In the genomic region with DNA sequence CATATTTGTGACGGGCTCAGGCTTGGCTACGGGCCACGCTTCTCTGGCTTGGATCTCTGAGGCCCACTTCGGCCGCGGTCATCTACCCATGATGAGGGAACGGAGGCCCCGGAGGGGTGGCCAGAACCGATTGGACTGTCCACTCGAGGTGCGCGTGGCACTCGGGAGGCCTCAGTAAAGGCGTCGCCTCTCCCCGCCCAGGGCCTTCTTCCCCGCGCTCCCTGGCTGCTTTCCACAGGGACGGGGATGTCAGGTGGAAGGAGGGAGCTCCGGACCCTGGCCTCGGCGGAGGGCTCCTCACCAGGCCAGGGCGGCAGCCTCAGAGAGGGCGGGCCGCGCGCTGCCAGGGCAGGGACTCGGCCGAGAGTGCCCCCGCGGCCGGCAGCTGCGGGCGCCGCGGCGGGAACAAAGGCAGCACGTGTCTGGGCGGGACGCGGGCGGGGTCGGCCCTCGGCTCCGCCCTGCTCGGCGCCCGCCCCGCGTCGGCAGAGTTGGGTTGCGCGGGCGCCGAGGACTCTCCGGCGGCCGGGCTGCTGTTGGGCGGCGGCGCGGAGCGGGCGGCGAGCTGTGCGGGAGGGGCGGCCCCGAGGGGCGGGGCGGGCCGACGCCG, we compare ENCODE assay signal across 1 cellular context.
TF ChIP-seq lines count a peak whose summit lies in the region.

No MANE protein-coding gene starts in this region.

TF ChIP-seq in K562, 482 proteins besides CTCF, POLR2A, EP300 and RAD21 (continued from another document and continues in another):
- TF ChIP-seq, protein P1, sequence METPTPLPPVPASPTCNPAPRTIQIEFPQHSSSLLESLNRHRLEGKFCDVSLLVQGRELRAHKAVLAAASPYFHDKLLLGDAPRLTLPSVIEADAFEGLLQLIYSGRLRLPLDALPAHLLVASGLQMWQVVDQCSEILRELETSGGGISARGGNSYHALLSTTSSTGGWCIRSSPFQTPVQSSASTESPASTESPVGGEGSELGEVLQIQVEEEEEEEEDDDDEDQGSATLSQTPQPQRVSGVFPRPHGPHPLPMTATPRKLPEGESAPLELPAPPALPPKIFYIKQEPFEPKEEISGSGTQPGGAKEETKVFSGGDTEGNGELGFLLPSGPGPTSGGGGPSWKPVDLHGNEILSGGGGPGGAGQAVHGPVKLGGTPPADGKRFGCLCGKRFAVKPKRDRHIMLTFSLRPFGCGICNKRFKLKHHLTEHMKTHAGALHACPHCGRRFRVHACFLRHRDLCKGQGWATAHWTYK (CRISPR knock-in tag; IDR thresholded peaks at IDR 0.05), result no peak
- TF ChIP-seq FIP1L1 (IDR thresholded peaks at IDR 0.05; ENCODE audit: low read depth, low read length, poor library complexity, severe bottlenecking) (peak; percentile 63), CXXC5 (CRISPR knock-in tag; IDR thresholded peaks at IDR 0.05) (peak; percentile 78; the same call in 1 of the 2 replicates), ZNF436 (CRISPR knock-in tag; IDR thresholded peaks at IDR 0.05) (no peak), POLR2AphosphoS5 (IDR thresholded peaks at IDR 0.05; ENCODE audit: control insufficient read depth, insufficient read depth, low read depth, low read length) (0 out of 2 replicates have a peak, but pooled peaks have one; percentile 26), ZNF507 (tag; conservative IDR thresholded peaks at IDR 0.05) (no peak), E2F3 (CRISPR knock-in tag; IDR thresholded peaks at IDR 0.05) (peak; percentile 67; the same call in 1 of the 2 replicates), BHLHE40 (IDR thresholded peaks at IDR 0.05; ENCODE audit: low read length) (peak; percentile 95), YY1 (IDR thresholded peaks at IDR 0.05; ENCODE audit: borderline replicate concordance in 1 of 3, control insufficient read depth in 1 of 3, extremely low read depth in 1 of 3, insufficient read depth in 3 of 3, insufficient read length in 1 of 3, insufficient replicate concordance in 2 of 3, low read depth in 1 of 3, low read length in 2 of 3) (peak in 1 of 3 experiments; percentile 46), RBFOX2 (IDR thresholded peaks at IDR 0.05; ENCODE audit: low read depth, low read length) (peak; percentile 81), PHF8 (IDR thresholded peaks at IDR 0.05; ENCODE audit: borderline replicate concordance, low read length) (peak; percentile 43; the same call in 1 of the 2 replicates), NR3C1 (CRISPR knock-in tag; IDR thresholded peaks at IDR 0.05) (0 out of 2 replicates have a peak, but pooled peaks have one; percentile 30), CREB1 (IDR thresholded peaks at IDR 0.05) (0 out of 2 replicates have a peak, but pooled peaks have one; percentile 10), CREB1 (CRISPR knock-in tag; IDR thresholded peaks at IDR 0.05) (0 out of 2 replicates have a peak, but pooled peaks have one; percentile 24), NR2F6 (CRISPR knock-in tag; IDR thresholded peaks at IDR 0.05) (no peak), TCF7 (IDR thresholded peaks at IDR 0.05; ENCODE audit: borderline replicate concordance) (peak; percentile 74), BRD4 (IDR thresholded peaks at IDR 0.05) (no peak), RBM17 (IDR thresholded peaks at IDR 0.05; ENCODE audit: borderline replicate concordance, low read depth, low read length) (no peak), SRF (CRISPR knock-in tag; IDR thresholded peaks at IDR 0.05) (no peak), POLR2G (IDR thresholded peaks at IDR 0.05; ENCODE audit: low read depth, low read length) (peak; percentile 85), GTF2F1 (IDR thresholded peaks at IDR 0.05; ENCODE audit: low read depth, low read length) (0 out of 2 replicates have a peak, but pooled peaks have one; percentile 35), KLF1 (tag; IDR thresholded peaks at IDR 0.05) (0 out of 2 replicates have a peak, but pooled peaks have one; percentile 10), SOX6 (IDR thresholded peaks at IDR 0.05) (peak; percentile 77), SRSF3 (IDR thresholded peaks at IDR 0.05; ENCODE audit: insufficient read depth, low read length) (no peak), NFIC (IDR thresholded peaks at IDR 0.05) (peak; percentile 69), ZNF184 (CRISPR knock-in tag; IDR thresholded peaks at IDR 0.05) (no peak), TBP (optimal IDR thresholded peaks at IDR 0.05; ENCODE audit: low read depth, low read length) (peak; percentile 34), SIN3A (IDR thresholded peaks at IDR 0.05; ENCODE audit: borderline replicate concordance in 2 of 2, control insufficient read depth in 1 of 2, low read depth in 2 of 2, low read length in 2 of 2) (peak in 1 of 2 experiments; percentile 19; a peak in 1 of 4 replicates), CBX1 (IDR thresholded peaks at IDR 0.05; ENCODE audit: low read depth) (peak; percentile 73; the same call in 1 of the 2 replicates), MYC (IDR thresholded peaks at IDR 0.05; ENCODE audit: low read depth, low read length) (peak; percentile 86), MYC (CRISPR knock-in tag; IDR thresholded peaks at IDR 0.05; ENCODE audit: borderline replicate concordance, low read depth) (no peak), RB1 (IDR thresholded peaks at IDR 0.05; ENCODE audit: low read depth) (peak; percentile 82; the same call in 1 of the 2 replicates), KAT7 (CRISPR knock-in tag; IDR thresholded peaks at IDR 0.05; ENCODE audit: borderline replicate concordance) (no peak), IFI16 (CRISPR knock-in tag; IDR thresholded peaks at IDR 0.05) (no peak), U2AF1 (optimal IDR thresholded peaks at IDR 0.05; ENCODE audit: low read depth, low read length) (peak; percentile 25), GATA2 (CRISPR knock-in tag; IDR thresholded peaks at IDR 0.05) (no peak), CCNT2 (IDR thresholded peaks at IDR 0.05; ENCODE audit: borderline replicate concordance, extremely low read depth, insufficient read length, low read depth, low read length) (peak; percentile 14)
- TF ChIP-seq, protein P2, sequence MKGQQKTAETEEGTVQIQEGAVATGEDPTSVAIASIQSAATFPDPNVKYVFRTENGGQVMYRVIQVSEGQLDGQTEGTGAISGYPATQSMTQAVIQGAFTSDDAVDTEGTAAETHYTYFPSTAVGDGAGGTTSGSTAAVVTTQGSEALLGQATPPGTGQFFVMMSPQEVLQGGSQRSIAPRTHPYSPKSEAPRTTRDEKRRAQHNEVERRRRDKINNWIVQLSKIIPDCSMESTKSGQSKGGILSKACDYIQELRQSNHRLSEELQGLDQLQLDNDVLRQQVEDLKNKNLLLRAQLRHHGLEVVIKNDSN (CRISPR knock-in tag; IDR thresholded peaks at IDR 0.05), result peak; percentile 44; the same call in 1 of the 2 replicates
- TF ChIP-seq, protein P3, sequence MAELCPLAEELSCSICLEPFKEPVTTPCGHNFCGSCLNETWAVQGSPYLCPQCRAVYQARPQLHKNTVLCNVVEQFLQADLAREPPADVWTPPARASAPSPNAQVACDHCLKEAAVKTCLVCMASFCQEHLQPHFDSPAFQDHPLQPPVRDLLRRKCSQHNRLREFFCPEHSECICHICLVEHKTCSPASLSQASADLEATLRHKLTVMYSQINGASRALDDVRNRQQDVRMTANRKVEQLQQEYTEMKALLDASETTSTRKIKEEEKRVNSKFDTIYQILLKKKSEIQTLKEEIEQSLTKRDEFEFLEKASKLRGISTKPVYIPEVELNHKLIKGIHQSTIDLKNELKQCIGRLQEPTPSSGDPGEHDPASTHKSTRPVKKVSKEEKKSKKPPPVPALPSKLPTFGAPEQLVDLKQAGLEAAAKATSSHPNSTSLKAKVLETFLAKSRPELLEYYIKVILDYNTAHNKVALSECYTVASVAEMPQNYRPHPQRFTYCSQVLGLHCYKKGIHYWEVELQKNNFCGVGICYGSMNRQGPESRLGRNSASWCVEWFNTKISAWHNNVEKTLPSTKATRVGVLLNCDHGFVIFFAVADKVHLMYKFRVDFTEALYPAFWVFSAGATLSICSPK (IDR thresholded peaks at IDR 0.05; ENCODE audit: borderline replicate concordance), result no peak
- TF ChIP-seq, protein P4, sequence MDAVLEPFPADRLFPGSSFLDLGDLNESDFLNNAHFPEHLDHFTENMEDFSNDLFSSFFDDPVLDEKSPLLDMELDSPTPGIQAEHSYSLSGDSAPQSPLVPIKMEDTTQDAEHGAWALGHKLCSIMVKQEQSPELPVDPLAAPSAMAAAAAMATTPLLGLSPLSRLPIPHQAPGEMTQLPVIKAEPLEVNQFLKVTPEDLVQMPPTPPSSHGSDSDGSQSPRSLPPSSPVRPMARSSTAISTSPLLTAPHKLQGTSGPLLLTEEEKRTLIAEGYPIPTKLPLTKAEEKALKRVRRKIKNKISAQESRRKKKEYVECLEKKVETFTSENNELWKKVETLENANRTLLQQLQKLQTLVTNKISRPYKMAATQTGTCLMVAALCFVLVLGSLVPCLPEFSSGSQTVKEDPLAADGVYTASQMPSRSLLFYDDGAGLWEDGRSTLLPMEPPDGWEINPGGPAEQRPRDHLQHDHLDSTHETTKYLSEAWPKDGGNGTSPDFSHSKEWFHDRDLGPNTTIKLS (IDR thresholded peaks at IDR 0.05; ENCODE audit: borderline replicate concordance, low read depth), result peak; percentile 54; the same call in 1 of the 2 replicates
- TF ChIP-seq, protein P5, sequence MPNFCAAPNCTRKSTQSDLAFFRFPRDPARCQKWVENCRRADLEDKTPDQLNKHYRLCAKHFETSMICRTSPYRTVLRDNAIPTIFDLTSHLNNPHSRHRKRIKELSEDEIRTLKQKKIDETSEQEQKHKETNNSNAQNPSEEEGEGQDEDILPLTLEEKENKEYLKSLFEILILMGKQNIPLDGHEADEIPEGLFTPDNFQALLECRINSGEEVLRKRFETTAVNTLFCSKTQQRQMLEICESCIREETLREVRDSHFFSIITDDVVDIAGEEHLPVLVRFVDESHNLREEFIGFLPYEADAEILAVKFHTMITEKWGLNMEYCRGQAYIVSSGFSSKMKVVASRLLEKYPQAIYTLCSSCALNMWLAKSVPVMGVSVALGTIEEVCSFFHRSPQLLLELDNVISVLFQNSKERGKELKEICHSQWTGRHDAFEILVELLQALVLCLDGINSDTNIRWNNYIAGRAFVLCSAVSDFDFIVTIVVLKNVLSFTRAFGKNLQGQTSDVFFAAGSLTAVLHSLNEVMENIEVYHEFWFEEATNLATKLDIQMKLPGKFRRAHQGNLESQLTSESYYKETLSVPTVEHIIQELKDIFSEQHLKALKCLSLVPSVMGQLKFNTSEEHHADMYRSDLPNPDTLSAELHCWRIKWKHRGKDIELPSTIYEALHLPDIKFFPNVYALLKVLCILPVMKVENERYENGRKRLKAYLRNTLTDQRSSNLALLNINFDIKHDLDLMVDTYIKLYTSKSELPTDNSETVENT (CRISPR knock-in tag; IDR thresholded peaks at IDR 0.05), result peak; percentile 57; the same call in 1 of the 2 replicates
- TF ChIP-seq, protein P6, sequence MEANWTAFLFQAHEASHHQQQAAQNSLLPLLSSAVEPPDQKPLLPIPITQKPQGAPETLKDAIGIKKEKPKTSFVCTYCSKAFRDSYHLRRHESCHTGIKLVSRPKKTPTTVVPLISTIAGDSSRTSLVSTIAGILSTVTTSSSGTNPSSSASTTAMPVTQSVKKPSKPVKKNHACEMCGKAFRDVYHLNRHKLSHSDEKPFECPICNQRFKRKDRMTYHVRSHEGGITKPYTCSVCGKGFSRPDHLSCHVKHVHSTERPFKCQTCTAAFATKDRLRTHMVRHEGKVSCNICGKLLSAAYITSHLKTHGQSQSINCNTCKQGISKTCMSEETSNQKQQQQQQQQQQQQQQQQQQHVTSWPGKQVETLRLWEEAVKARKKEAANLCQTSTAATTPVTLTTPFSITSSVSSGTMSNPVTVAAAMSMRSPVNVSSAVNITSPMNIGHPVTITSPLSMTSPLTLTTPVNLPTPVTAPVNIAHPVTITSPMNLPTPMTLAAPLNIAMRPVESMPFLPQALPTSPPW (CRISPR knock-in tag; IDR thresholded peaks at IDR 0.05), result peak; percentile 72; the same call in 1 of the 2 replicates
- TF ChIP-seq, protein P7, sequence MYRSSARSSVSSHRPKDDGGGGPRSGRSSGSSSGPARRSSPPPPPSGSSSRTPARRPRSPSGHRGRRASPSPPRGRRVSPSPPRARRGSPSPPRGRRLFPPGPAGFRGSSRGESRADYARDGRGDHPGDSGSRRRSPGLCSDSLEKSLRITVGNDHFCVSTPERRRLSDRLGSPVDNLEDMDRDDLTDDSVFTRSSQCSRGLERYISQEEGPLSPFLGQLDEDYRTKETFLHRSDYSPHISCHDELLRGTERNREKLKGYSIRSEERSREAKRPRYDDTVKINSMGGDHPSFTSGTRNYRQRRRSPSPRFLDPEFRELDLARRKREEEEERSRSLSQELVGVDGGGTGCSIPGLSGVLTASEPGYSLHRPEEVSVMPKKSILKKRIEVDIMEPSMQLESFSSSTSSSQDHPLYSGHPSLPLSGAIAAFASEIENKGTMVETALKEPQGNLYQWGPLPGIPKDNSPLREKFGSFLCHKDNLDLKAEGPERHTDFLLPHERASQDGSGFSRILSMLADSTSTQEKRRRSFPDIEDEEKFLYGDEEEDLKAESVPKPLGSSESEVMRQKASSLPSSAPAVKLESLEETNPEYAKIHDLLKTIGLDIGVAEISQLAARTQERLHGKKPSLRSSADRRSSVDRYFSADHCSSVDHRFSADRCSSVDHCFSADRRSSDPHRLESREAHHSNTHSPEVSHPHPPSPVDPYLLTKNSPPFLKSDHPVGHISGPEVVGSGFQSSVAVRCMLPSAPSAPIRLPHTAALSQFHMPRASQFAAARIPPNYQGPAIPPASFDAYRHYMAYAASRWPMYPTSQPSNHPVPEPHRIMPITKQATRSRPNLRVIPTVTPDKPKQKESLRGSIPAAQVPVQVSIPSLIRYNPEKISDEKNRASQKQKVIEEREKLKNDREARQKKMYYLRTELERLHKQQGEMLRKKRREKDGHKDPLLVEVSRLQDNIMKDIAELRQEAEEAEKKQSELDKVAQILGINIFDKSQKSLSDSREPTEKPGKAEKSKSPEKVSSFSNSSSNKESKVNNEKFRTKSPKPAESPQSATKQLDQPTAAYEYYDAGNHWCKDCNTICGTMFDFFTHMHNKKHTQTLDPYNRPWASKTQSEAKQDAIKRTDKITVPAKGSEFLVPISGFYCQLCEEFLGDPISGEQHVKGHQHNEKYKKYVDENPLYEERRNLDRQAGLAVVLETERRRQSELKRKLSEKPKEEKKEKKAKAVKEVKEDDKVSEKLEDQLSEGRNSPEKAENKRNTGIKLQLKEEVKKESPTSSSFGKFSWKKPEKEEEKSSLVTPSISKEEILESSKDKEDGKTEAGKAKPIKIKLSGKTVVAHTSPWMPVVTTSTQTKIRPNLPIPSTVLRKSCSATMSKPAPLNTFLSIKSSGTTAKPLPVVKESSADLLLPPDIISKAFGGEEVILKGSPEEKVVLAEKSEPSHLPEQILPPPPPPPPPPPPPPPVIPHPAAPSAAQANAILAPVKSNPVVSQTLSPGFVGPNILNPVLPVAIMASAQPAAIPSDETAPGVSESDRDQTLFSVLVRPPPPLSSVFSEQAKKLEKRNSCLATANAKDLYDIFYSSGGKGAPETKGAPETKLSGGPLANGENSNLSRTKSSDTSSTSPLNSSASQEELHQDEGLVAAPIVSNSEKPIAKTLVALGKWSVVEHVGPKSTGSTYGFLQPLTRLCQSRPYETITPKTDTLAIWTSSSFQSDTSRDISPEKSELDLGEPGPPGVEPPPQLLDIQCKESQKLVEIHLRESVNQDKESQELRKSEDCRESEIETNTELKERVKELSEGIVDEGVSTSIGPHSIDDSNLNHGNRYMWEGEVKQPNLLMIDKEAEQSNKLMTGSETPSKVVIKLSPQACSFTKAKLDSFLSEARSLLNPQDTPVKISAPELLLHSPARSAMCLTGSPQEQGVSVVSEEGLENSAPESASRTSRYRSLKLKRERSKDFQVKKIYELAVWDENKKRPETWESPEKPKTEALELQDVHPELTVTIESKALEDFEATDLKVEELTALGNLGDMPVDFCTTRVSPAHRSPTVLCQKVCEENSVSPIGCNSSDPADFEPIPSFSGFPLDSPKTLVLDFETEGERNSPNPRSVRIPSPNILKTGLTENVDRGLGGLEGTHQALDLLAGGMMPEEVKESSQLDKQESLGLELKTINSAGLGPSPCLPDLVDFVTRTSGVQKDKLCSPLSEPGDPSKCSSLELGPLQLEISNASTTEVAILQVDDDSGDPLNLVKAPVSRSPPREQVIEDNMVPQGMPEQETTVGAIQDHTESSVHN (IDR thresholded peaks at IDR 0.05; ENCODE audit: borderline replicate concordance in 1 of 2, low read depth in 1 of 2), result no peak
